ENCODE assay signal across 8 cellular contexts in genomic region chr2:74181739-74182138, GRCh38. TPM values are rescaled to one million over a fixed set of nuclear protein-coding genes. Genes with fewer than 3 reads are reported as not detected.
A peak's percentile ranks its signal among the peaks of the same experiment; 100 is the strongest.
DNase-seq lines count a peak whose midpoint lies in the region; ATAC-seq, FAIRE-seq and TF ChIP-seq lines count a peak whose summit lies in the region.

No MANE protein-coding gene starts in this region.

- no peak for ATAC-seq in activated CD8-positive, alpha-beta memory T cell treated with anti-CD3 and anti-CD28 coated beads, Interleukin-2, amount 10 ng/mL, durations not matched to agents 7 days and 5 days
- peak; percentile 40 for ATAC-seq in HG03354 (IDR thresholded peaks at IDR 0.05; ENCODE audit: poor library complexity, severe bottlenecking, unreplicated experiment)
- no peak for ATAC-seq in HepG2

- H3K27ac ChIP-seq in HepG2 (ENCODE audit: extremely low read length, insufficient read depth, low read length): no peak overlapping the region
- no peak overlapping the region for H3K27ac ChIP-seq in PC-9

- peaks cover 10% of the 10 kb centered on the region for H3K36me3 Mint-ChIP-seq in activated CD8-positive, alpha-beta memory T cell treated with anti-CD3 and anti-CD28 coated beads, Interleukin-2, amount 10 ng/mL, durations not matched to agents 7 days and 5 days
- H3K36me3 Mint-ChIP-seq in MCF 10A (ENCODE audit: insufficient read depth, unreplicated experiment): no peaks in the 10 kb centered on the region

- intact Hi-C loops in HepG2 (cut with micrococcal nuclease; ENCODE audit: unreplicated experiment) (no loop called here), MCF 10A (cut with micrococcal nuclease) (no loop called here), PC-9 (cut with micrococcal nuclease; ENCODE audit: unreplicated experiment) (no loop called here)

- no peaks in the 10 kb centered on the region for H3K9me2 ChIP-seq in PC-9 (ENCODE audit: insufficient read depth)

- TF ChIP-seq POLR2A in HepG2 (IDR thresholded peaks at IDR 0.05; ENCODE audit: insufficient read depth in 1 of 2, low read depth in 2 of 2, low read length in 2 of 2): no peak

- H3K9me3 ChIP-seq in HepG2 (ENCODE audit: low read length): no peaks in the 10 kb centered on the region
- H3K9me3 ChIP-seq in PC-9 (ENCODE audit: insufficient read depth, low read depth): no peaks in the 10 kb centered on the region

- in situ Hi-C loops in HepG2 (cut with HindIII; ENCODE audit: extremely low pct_ligation_motif_present, low pct_unique_long_range_greater_than_20kb): no loop called here

- 10% methylated on average over 7 of the region's 7 CpGs for WGBS in HepG2 (ENCODE audit: low lambda C conversion rate)

- FAIRE-seq in HepG2 (lab: Jason Lieb, UNC): no peak

- H4K20me1 ChIP-seq in HepG2 (ENCODE audit: insufficient read depth, low read length): peaks cover 15% of the 10 kb centered on the region
- peaks cover 14% of the 10 kb centered on the region for H4K20me1 ChIP-seq in PC-9 (ENCODE audit: insufficient read depth)

- TF ChIP-seq CTCF in HepG2 (CRISPR knock-in tag; IDR thresholded peaks at IDR 0.05) (no peak), MCF 10A (IDR thresholded peaks at IDR 0.05; ENCODE audit: unreplicated experiment) (no peak), PC-9 (conservative IDR thresholded peaks at IDR 0.05) (no peak)

- H3K79me2 ChIP-seq in HepG2 (ENCODE audit: insufficient read depth, low read length): peaks cover 15% of the 10 kb centered on the region
- H3K79me2 ChIP-seq in PC-9 (ENCODE audit: low read depth): peaks cover 18% of the 10 kb centered on the region

- H3K4me1 ChIP-seq in HepG2 (ENCODE audit: insufficient read depth, low read length) (peaks cover 22% of the 10 kb centered on the region), PC-9 (replicated peaks; ENCODE audit: insufficient read depth) (peaks cover 11% of the 10 kb centered on the region)

- peaks cover 37% of the 10 kb centered on the region for H3K4me1 Mint-ChIP-seq in activated CD8-positive, alpha-beta memory T cell treated with anti-CD3 and anti-CD28 coated beads, Interleukin-2, amount 10 ng/mL, durations not matched to agents 7 days and 5 days
- peaks cover 5% of the 10 kb centered on the region for H3K4me1 Mint-ChIP-seq in MCF 10A (ENCODE audit: insufficient read depth, unreplicated experiment)

- no peaks in the 10 kb centered on the region; a peak in 1 of 5 replicates for H3K27me3 ChIP-seq in HepG2 (ENCODE audit: control insufficient read depth in 1 of 2, insufficient read depth in 2 of 2, low read length in 2 of 2)
- H3K27me3 ChIP-seq in PC-9 (ENCODE audit: insufficient read depth, low read depth): no peaks in the 10 kb centered on the region

- no peak overlapping the region for H3K9ac ChIP-seq in HepG2 (ENCODE audit: insufficient read depth, low read depth, low read length)

- no peak for DNase-seq in activated CD8-positive, alpha-beta memory T cell treated with anti-CD3 and anti-CD28 coated beads, Interleukin-2, amount 10 ng/mL, durations not matched to agents 7 days and 5 days
- no peak for DNase-seq in activated CD8-positive, alpha-beta memory T cell treated with anti-CD3 and anti-CD28 coated beads, Interleukin-2, amount 50 U/mL, for 4 hours
- DNase-seq in SIG-M5 (lab: John Stamatoyannopoulos, UW) (peak; percentile 95), HepG2 (ENCODE audit: low spot score) (no peak), MCF 10A (ENCODE audit: unreplicated experiment) (no peak), PC-9 (no peak), activated T-cell treated with anti-CD3 and anti-CD28 coated beads for 4 hours (no peak)

- CTCF ChIA-PET in activated CD8-positive, alpha-beta memory T cell treated with anti-CD3 and anti-CD28 coated beads, Interleukin-2, amount 10 ng/mL, durations not matched to agents 7 days and 5 days (lab: Charles Lee): interaction anchor here (0.8 to 4.6 kb wide), 5 partner anchors 17 to 34 kb away, joined by 3 to 51 read pairs (median 3); partner anchors contain the start of genes BOLA3 and MTHFD2
- CTCF ChIA-PET in HepG2 (lab: Yijun Ruan, JAX; ENCODE audit: low intra/inter-chr PET ratio, low total read pairs): no interaction called here
- CTCF ChIA-PET in MCF 10A (lab: Yijun Ruan, JAX): interaction anchor here (0.6 to 1.3 kb wide), 2 partner anchors 61 to 75 kb away, joined by 3 to 4 read pairs; no protein-coding TSS in a partner anchor
- CTCF ChIA-PET in PC-9 (lab: Charles Lee): interaction anchor here (0.6 to 0.7 kb wide), 4 partner anchors 36 to 947 kb away, joined by 4 to 13 read pairs (median 7); no protein-coding TSS in a partner anchor

- POLR2A ChIA-PET in HepG2 (lab: Yijun Ruan, JAX) (interaction anchor here (1.1 to 1.2 kb wide), 2 partner anchors 10 to 17 kb away, joined by 4 to 8 read pairs; partner anchors contain the start of gene MTHFD2), MCF 10A (lab: Yijun Ruan, JAX) (interaction anchor here (4.6 to 5.8 kb wide), 2 partner anchors 8 to 17 kb away, joined by 112 to 148 read pairs; partner anchors contain the start of gene MTHFD2), PC-9 (lab: Charles Lee; ENCODE audit: unreplicated experiment) (no interaction called here)

- H3K4me2 ChIP-seq in HepG2 (ENCODE audit: low read depth, low read length): peak overlapping the region; percentile 74
- H3K4me2 ChIP-seq in PC-9: no peak overlapping the region

- no peak for TF ChIP-seq EP300 in HepG2 (IDR thresholded peaks at IDR 0.05; ENCODE audit: low read depth in 2 of 2, low read length in 2 of 2)
- TF ChIP-seq EP300 in HepG2 (CRISPR knock-in tag; IDR thresholded peaks at IDR 0.05; ENCODE audit: borderline replicate concordance): no peak

- H3F3A ChIP-seq in PC-9 (ENCODE audit: insufficient read depth, low read depth): peaks cover 4% of the 10 kb centered on the region; the same call in 1 of the 2 replicates

- peak overlapping the region; percentile 17 for H3K27ac Mint-ChIP-seq in activated CD8-positive, alpha-beta memory T cell treated with anti-CD3 and anti-CD28 coated beads, Interleukin-2, amount 10 ng/mL, durations not matched to agents 7 days and 5 days
- H3K27ac Mint-ChIP-seq in MCF 10A (ENCODE audit: low read depth, unreplicated experiment): no peak overlapping the region

- no peak for TF ChIP-seq RAD21 in HepG2 (CRISPR knock-in tag; IDR thresholded peaks at IDR 0.05)

- H3K9me3 Mint-ChIP-seq in activated CD8-positive, alpha-beta memory T cell treated with anti-CD3 and anti-CD28 coated beads, Interleukin-2, amount 10 ng/mL, durations not matched to agents 7 days and 5 days (ENCODE audit: low read depth): no peaks in the 10 kb centered on the region
- no peaks in the 10 kb centered on the region for H3K9me3 Mint-ChIP-seq in MCF 10A (ENCODE audit: unreplicated experiment)

- H3K27me3 Mint-ChIP-seq in activated CD8-positive, alpha-beta memory T cell treated with anti-CD3 and anti-CD28 coated beads, Interleukin-2, amount 10 ng/mL, durations not matched to agents 7 days and 5 days: no peaks in the 10 kb centered on the region
- no peaks in the 10 kb centered on the region for H3K27me3 Mint-ChIP-seq in MCF 10A (ENCODE audit: insufficient read depth, unreplicated experiment)

- H2AFZ ChIP-seq in HepG2 (ENCODE audit: low read length): peak overlapping the region; percentile 88
- no peak overlapping the region for H2AFZ ChIP-seq in PC-9

- no TSS peak for BruUV-seq in HepG2 (replicated peaks; lab: Mats Ljungman, UMichigan)
- BruUV-seq in MCF 10A (replicated peaks; lab: Mats Ljungman, UMichigan): no TSS peak
- no TSS peak for BruUV-seq in PC-9 (replicated peaks; lab: Mats Ljungman, UMichigan)

- H3K4me3 ChIP-seq in HepG2 (replicated peaks in 1 of 3; ENCODE audit: insufficient read depth in 1 of 3, low read depth in 2 of 3, low read length in 3 of 3): peak overlapping the region in 2 of 3 experiments; percentile 15 to 17; a peak in 2 of 6 replicates
- H3K4me3 ChIP-seq in PC-9: no peak overlapping the region

- no peak overlapping the region for H3K4me3 Mint-ChIP-seq in activated CD8-positive, alpha-beta memory T cell treated with anti-CD3 and anti-CD28 coated beads, Interleukin-2, amount 10 ng/mL, durations not matched to agents 7 days and 5 days
- H3K4me3 Mint-ChIP-seq in MCF 10A (ENCODE audit: unreplicated experiment): no peak overlapping the region

- H3K36me3 ChIP-seq in HepG2 (replicated peaks in 1 of 2; ENCODE audit: control insufficient read depth in 1 of 2, insufficient read depth in 2 of 2, low read length in 2 of 2): no peaks in the 10 kb centered on the region
- peaks cover 3% of the 10 kb centered on the region for H3K36me3 ChIP-seq in PC-9 (ENCODE audit: low read depth)

RNA-seq across cellular contexts. Expression of gene MOB1A, which starts 3.1 kb away (rescaled TPM):
- total RNA-seq in activated CD8-positive, alpha-beta memory T cell treated with anti-CD3 and anti-CD28 coated beads, Interleukin-2, amount 10 ng/mL, durations not matched to agents 7 days and 5 days: 100 to 1,000 TPM; 183 to 220 TPM
- total RNA-seq in HepG2 (2016; rRNA removed; fragmentation: Illumina TruSeq; extraction: Trizol) (139 and 217 TPM in 2 replicates), MCF 10A (2022) (92.6 and 97.5 TPM in 2 replicates), PC-9 (2021) (138 and 143 TPM in 2 replicates)
- 26.2 and 34.3 TPM in 2 replicates for total RNA-seq in HepG2 (2016; cell fraction: cytosol; rRNA removed; fragmentation: Illumina TruSeq; extraction: Trizol; ENCODE audit: low read depth)
- 135 and 223 TPM in 2 replicates for total RNA-seq in HepG2 (2016; cell fraction: insoluble cytoplasmic fraction; rRNA removed; fragmentation: Illumina TruSeq; extraction: Trizol)
- total RNA-seq in HepG2 (2016; cell fraction: membrane; rRNA removed; fragmentation: Illumina TruSeq; extraction: Trizol): 73.7 and 77.9 TPM in 2 replicates
- 58.0 and 69.5 TPM in 2 replicates for total RNA-seq in HepG2 (2016; cell fraction: nucleus; rRNA removed; fragmentation: Illumina TruSeq; extraction: Trizol)
- polyA plus RNA-seq in HepG2 (2011; rRNA removed): 33.2 and 48.2 TPM in 2 replicates
- 17.6 and 27.6 TPM in 2 replicates for polyA plus RNA-seq in HepG2 (2011; cell fraction: cytosol; rRNA removed)
- polyA plus RNA-seq in HepG2 (2011; cell fraction: nucleus; rRNA removed): 10.7 and 17.1 TPM in 2 replicates
- polyA plus RNA-seq in HepG2 (2012): 42.5 and 50.3 TPM in 2 replicates
- polyA plus RNA-seq in HepG2 (2016; cell fraction: cytosol; fragmentation: Illumina TruSeq; extraction: Trizol; ENCODE audit: low read depth): 18.1 and 21.3 TPM in 2 replicates
- 128 and 131 TPM in 2 replicates for polyA plus RNA-seq in HepG2 (2016; cell fraction: insoluble cytoplasmic fraction; fragmentation: Illumina TruSeq; extraction: Trizol; ENCODE audit: low read depth)
- 35.8 and 42.0 TPM in 2 replicates for polyA plus RNA-seq in HepG2 (2016; cell fraction: membrane; fragmentation: Illumina TruSeq; extraction: Trizol; ENCODE audit: low read depth)
- polyA plus RNA-seq in HepG2 (2016; cell fraction: nucleus; fragmentation: Illumina TruSeq; extraction: Trizol; ENCODE audit: insufficient read depth, low read depth): 52.2 and 58.5 TPM in 2 replicates
- polyA minus RNA-seq in HepG2 (2011; rRNA and poly(A)+ RNA removed; ENCODE audit: low replicate concordance): 17.0 and 33.6 TPM in 2 replicates
- polyA minus RNA-seq in HepG2 (2011; cell fraction: cytosol; rRNA and poly(A)+ RNA removed): 28.0 and 36.2 TPM in 2 replicates
- polyA minus RNA-seq in HepG2 (2011; cell fraction: nucleus; rRNA and poly(A)+ RNA removed): 30.4 and 30.7 TPM in 2 replicates

RNA-seq across cellular contexts. Expression of gene MTHFD2, which starts 16.7 kb away (rescaled TPM):
- 100 to 1,000 TPM; 215 to 293 TPM for total RNA-seq in activated CD8-positive, alpha-beta memory T cell treated with anti-CD3 and anti-CD28 coated beads, Interleukin-2, amount 10 ng/mL, durations not matched to agents 7 days and 5 days
- total RNA-seq in HepG2 (2016; rRNA removed; fragmentation: Illumina TruSeq; extraction: Trizol): 188 and 281 TPM in 2 replicates
- 38.9 and 41.2 TPM in 2 replicates for total RNA-seq in HepG2 (2016; cell fraction: cytosol; rRNA removed; fragmentation: Illumina TruSeq; extraction: Trizol; ENCODE audit: low read depth)
- 188 and 279 TPM in 2 replicates for total RNA-seq in HepG2 (2016; cell fraction: insoluble cytoplasmic fraction; rRNA removed; fragmentation: Illumina TruSeq; extraction: Trizol)
- total RNA-seq in HepG2 (2016; cell fraction: membrane; rRNA removed; fragmentation: Illumina TruSeq; extraction: Trizol): 132 and 142 TPM in 2 replicates
- 70.7 and 79.0 TPM in 2 replicates for total RNA-seq in HepG2 (2016; cell fraction: nucleus; rRNA removed; fragmentation: Illumina TruSeq; extraction: Trizol)
- 197 and 269 TPM in 2 replicates for polyA plus RNA-seq in HepG2 (2011; rRNA removed)
- polyA plus RNA-seq in HepG2 (2011; cell fraction: cytosol; rRNA removed): 162 and 205 TPM in 2 replicates
- 88.5 and 89.7 TPM in 2 replicates for polyA plus RNA-seq in HepG2 (2011; cell fraction: nucleus; rRNA removed)
- 224 and 287 TPM in 2 replicates for polyA plus RNA-seq in HepG2 (2012)
- 31.0 and 33.2 TPM in 2 replicates for polyA plus RNA-seq in HepG2 (2016; cell fraction: cytosol; fragmentation: Illumina TruSeq; extraction: Trizol; ENCODE audit: low read depth)
- polyA plus RNA-seq in HepG2 (2016; cell fraction: insoluble cytoplasmic fraction; fragmentation: Illumina TruSeq; extraction: Trizol; ENCODE audit: low read depth): 225 and 240 TPM in 2 replicates
- 83.1 and 83.6 TPM in 2 replicates for polyA plus RNA-seq in HepG2 (2016; cell fraction: membrane; fragmentation: Illumina TruSeq; extraction: Trizol; ENCODE audit: low read depth)
- 100 and 101 TPM in 2 replicates for polyA plus RNA-seq in HepG2 (2016; cell fraction: nucleus; fragmentation: Illumina TruSeq; extraction: Trizol; ENCODE audit: insufficient read depth, low read depth)
- 148 and 336 TPM in 2 replicates for polyA minus RNA-seq in HepG2 (2011; rRNA and poly(A)+ RNA removed; ENCODE audit: low replicate concordance)
- 201 and 205 TPM in 2 replicates for polyA minus RNA-seq in HepG2 (2011; cell fraction: cytosol; rRNA and poly(A)+ RNA removed)
- 97.9 and 128 TPM in 2 replicates for polyA minus RNA-seq in HepG2 (2011; cell fraction: nucleus; rRNA and poly(A)+ RNA removed)
- total RNA-seq in MCF 10A (2022): 387 and 470 TPM in 2 replicates
- total RNA-seq in PC-9 (2021): 192 and 197 TPM in 2 replicates

RNA-seq across cellular contexts. Expression of gene BOLA3, which starts 34.0 kb away (rescaled TPM):
- 10 to 100 TPM; 69.5 to 76.1 TPM for total RNA-seq in activated CD8-positive, alpha-beta memory T cell treated with anti-CD3 and anti-CD28 coated beads, Interleukin-2, amount 10 ng/mL, durations not matched to agents 7 days and 5 days
- total RNA-seq in HepG2 (2016; rRNA removed; fragmentation: Illumina TruSeq; extraction: Trizol): 170 and 172 TPM in 2 replicates
- total RNA-seq in HepG2 (2016; cell fraction: cytosol; rRNA removed; fragmentation: Illumina TruSeq; extraction: Trizol; ENCODE audit: low read depth): 719 and 870 TPM in 2 replicates
- total RNA-seq in HepG2 (2016; cell fraction: insoluble cytoplasmic fraction; rRNA removed; fragmentation: Illumina TruSeq; extraction: Trizol): 161 and 184 TPM in 2 replicates
- total RNA-seq in HepG2 (2016; cell fraction: membrane; rRNA removed; fragmentation: Illumina TruSeq; extraction: Trizol): 416 and 482 TPM in 2 replicates
- total RNA-seq in HepG2 (2016; cell fraction: nucleus; rRNA removed; fragmentation: Illumina TruSeq; extraction: Trizol): 51.5 and 52.9 TPM in 2 replicates
- 59.1 and 89.7 TPM in 2 replicates for polyA plus RNA-seq in HepG2 (2011; rRNA removed)
- polyA plus RNA-seq in HepG2 (2011; cell fraction: cytosol; rRNA removed): 70.2 and 71.9 TPM in 2 replicates
- 16.6 and 17.4 TPM in 2 replicates for polyA plus RNA-seq in HepG2 (2011; cell fraction: nucleus; rRNA removed)
- 58.8 and 77.2 TPM in 2 replicates for polyA plus RNA-seq in HepG2 (2012)
- 917 and 1,024 TPM in 2 replicates for polyA plus RNA-seq in HepG2 (2016; cell fraction: cytosol; fragmentation: Illumina TruSeq; extraction: Trizol; ENCODE audit: low read depth)
- 174 and 187 TPM in 2 replicates for polyA plus RNA-seq in HepG2 (2016; cell fraction: insoluble cytoplasmic fraction; fragmentation: Illumina TruSeq; extraction: Trizol; ENCODE audit: low read depth)
- 432 and 498 TPM in 2 replicates for polyA plus RNA-seq in HepG2 (2016; cell fraction: membrane; fragmentation: Illumina TruSeq; extraction: Trizol; ENCODE audit: low read depth)
- polyA plus RNA-seq in HepG2 (2016; cell fraction: nucleus; fragmentation: Illumina TruSeq; extraction: Trizol; ENCODE audit: insufficient read depth, low read depth): 94.6 and 103 TPM in 2 replicates
- 8.3 and 15.8 TPM in 2 replicates for polyA minus RNA-seq in HepG2 (2011; rRNA and poly(A)+ RNA removed; ENCODE audit: low replicate concordance)
- 12.3 and 18.9 TPM in 2 replicates for polyA minus RNA-seq in HepG2 (2011; cell fraction: cytosol; rRNA and poly(A)+ RNA removed)
- 10.9 and 11.2 TPM in 2 replicates for polyA minus RNA-seq in HepG2 (2011; cell fraction: nucleus; rRNA and poly(A)+ RNA removed)
- total RNA-seq in MCF 10A (2022): 72.5 and 83.8 TPM in 2 replicates
- total RNA-seq in PC-9 (2021): 28.2 and 30.4 TPM in 2 replicates
